Comparison of ENCODE assay signal across 1 cellular context in genomic region chr2:26345284-26345553, GRCh38.
TF ChIP-seq lines count a peak whose summit lies in the region.

No MANE protein-coding gene starts in this region.

TF ChIP-seq in HepG2, 621 proteins besides CTCF, POLR2A, EP300 and RAD21 (continues in another document):
- TF ChIP-seq ZMYM2 (CRISPR knock-in tag; IDR thresholded peaks at IDR 0.05) (0 out of 2 replicates have a peak, but pooled peaks have one; percentile 8), ZFP90 (CRISPR knock-in tag; IDR thresholded peaks at IDR 0.05; ENCODE audit: borderline replicate concordance) (no peak), ZNF761 (CRISPR knock-in tag; conservative IDR thresholded peaks at IDR 0.05) (no peak), MTA3 (CRISPR knock-in tag; IDR thresholded peaks at IDR 0.05) (no peak), ZNF354B (CRISPR knock-in tag; IDR thresholded peaks at IDR 0.05) (no peak; the same call in 1 of the 2 replicates), KDM5A (IDR thresholded peaks at IDR 0.05; ENCODE audit: borderline replicate concordance, low read length) (peak; percentile 57; the same call in 1 of the 2 replicates), ZBTB3 (CRISPR knock-in tag; IDR thresholded peaks at IDR 0.05; ENCODE audit: borderline replicate concordance, low read depth) (no peak; the same call in 1 of the 2 replicates), ZNF362 (CRISPR knock-in tag; IDR thresholded peaks at IDR 0.05; ENCODE audit: borderline replicate concordance) (no peak), ZSCAN9 (CRISPR knock-in tag; IDR thresholded peaks at IDR 0.05; ENCODE audit: borderline replicate concordance) (no peak), ZNF784 (CRISPR knock-in tag; IDR thresholded peaks at IDR 0.05; ENCODE audit: borderline replicate concordance) (no peak), REL (CRISPR knock-in tag; conservative IDR thresholded peaks at IDR 0.05) (peak; percentile 72; the same call in 1 of the 2 replicates), ZBTB49 (CRISPR knock-in tag; IDR thresholded peaks at IDR 0.05; ENCODE audit: borderline replicate concordance) (no peak), ZNF333 (CRISPR knock-in tag; IDR thresholded peaks at IDR 0.05; ENCODE audit: borderline replicate concordance) (no peak), FOSL2 (CRISPR knock-in tag; IDR thresholded peaks at IDR 0.05) (no peak), GZF1 (CRISPR knock-in tag; IDR thresholded peaks at IDR 0.05) (no peak), SMAD3 (CRISPR knock-in tag; IDR thresholded peaks at IDR 0.05) (no peak), ZNF615 (CRISPR knock-in tag; IDR thresholded peaks at IDR 0.05; ENCODE audit: borderline replicate concordance) (no peak), NFIC (IDR thresholded peaks at IDR 0.05; ENCODE audit: low read length) (0 out of 2 replicates have a peak, but pooled peaks have one; percentile 50), DMAP1 (CRISPR knock-in tag; IDR thresholded peaks at IDR 0.05) (no peak), ZNF598 (CRISPR knock-in tag; IDR thresholded peaks at IDR 0.05; ENCODE audit: borderline replicate concordance) (no peak), CHD4 (IDR thresholded peaks at IDR 0.05; ENCODE audit: borderline replicate concordance, low read length) (no peak), KDM3A (CRISPR knock-in tag; IDR thresholded peaks at IDR 0.05; ENCODE audit: low read depth) (no peak), ZNF709 (CRISPR knock-in tag; IDR thresholded peaks at IDR 0.05) (no peak), ZKSCAN5 (CRISPR knock-in tag; IDR thresholded peaks at IDR 0.05) (no peak), RFX5 (IDR thresholded peaks at IDR 0.05; ENCODE audit: low read depth, low read length) (no peak), CEBPB (IDR thresholded peaks at IDR 0.05; ENCODE audit: borderline replicate concordance, low read depth, low read length) (no peak), MXD1 (CRISPR knock-in tag; IDR thresholded peaks at IDR 0.05) (no peak; the same call in 1 of the 2 replicates), MLX (CRISPR knock-in tag; IDR thresholded peaks at IDR 0.05) (no peak), JUN (CRISPR knock-in tag; IDR thresholded peaks at IDR 0.05) (no peak), ZMAT3 (CRISPR knock-in tag; conservative IDR thresholded peaks at IDR 0.05) (0 out of 2 replicates have a peak, but pooled peaks have one; percentile 7), SALL2 (CRISPR knock-in tag; IDR thresholded peaks at IDR 0.05) (no peak), TRAFD1 (CRISPR knock-in tag; IDR thresholded peaks at IDR 0.05; ENCODE audit: borderline replicate concordance) (0 out of 2 replicates have a peak, but pooled peaks have one; percentile 39), ADNP (CRISPR knock-in tag; IDR thresholded peaks at IDR 0.05) (no peak), HOXA5 (CRISPR knock-in tag; IDR thresholded peaks at IDR 0.05) (no peak), ZNF430 (CRISPR knock-in tag; IDR thresholded peaks at IDR 0.05) (0 out of 2 replicates have a peak, but pooled peaks have one; percentile 12), ZNF124 (CRISPR knock-in tag; IDR thresholded peaks at IDR 0.05) (0 out of 2 replicates have a peak, but pooled peaks have one; percentile 14), MAFK (conservative IDR thresholded peaks at IDR 0.05 in 1 of 2, IDR thresholded peaks at IDR 0.05 in 1 of 2; ENCODE audit: low read length in 2 of 2) (no peak)
- TF ChIP-seq, protein P1, sequence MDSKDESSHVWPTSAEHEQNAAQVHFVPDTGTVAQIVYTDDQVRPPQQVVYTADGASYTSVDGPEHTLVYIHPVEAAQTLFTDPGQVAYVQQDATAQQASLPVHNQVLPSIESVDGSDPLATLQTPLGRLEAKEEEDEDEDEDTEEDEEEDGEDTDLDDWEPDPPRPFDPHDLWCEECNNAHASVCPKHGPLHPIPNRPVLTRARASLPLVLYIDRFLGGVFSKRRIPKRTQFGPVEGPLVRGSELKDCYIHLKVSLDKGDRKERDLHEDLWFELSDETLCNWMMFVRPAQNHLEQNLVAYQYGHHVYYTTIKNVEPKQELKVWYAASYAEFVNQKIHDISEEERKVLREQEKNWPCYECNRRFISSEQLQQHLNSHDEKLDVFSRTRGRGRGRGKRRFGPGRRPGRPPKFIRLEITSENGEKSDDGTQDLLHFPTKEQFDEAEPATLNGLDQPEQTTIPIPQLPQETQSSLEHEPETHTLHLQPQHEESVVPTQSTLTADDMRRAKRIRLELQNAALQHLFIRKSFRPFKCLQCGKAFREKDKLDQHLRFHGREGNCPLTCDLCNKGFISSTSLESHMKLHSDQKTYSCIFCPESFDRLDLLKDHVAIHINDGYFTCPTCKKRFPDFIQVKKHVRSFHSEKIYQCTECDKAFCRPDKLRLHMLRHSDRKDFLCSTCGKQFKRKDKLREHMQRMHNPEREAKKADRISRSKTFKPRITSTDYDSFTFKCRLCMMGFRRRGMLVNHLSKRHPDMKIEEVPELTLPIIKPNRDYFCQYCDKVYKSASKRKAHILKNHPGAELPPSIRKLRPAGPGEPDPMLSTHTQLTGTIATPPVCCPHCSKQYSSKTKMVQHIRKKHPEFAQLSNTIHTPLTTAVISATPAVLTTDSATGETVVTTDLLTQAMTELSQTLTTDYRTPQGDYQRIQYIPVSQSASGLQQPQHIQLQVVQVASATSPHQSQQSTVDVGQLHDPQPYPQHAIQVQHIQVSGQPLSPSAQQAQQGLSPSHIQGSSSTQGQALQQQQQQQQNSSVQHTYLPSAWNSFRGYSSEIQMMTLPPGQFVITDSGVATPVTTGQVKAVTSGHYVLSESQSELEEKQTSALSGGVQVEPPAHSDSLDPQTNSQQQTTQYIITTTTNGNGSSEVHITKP (CRISPR knock-in tag; IDR thresholded peaks at IDR 0.05; ENCODE audit: low read depth): no peak
- TF ChIP-seq, protein P2, sequence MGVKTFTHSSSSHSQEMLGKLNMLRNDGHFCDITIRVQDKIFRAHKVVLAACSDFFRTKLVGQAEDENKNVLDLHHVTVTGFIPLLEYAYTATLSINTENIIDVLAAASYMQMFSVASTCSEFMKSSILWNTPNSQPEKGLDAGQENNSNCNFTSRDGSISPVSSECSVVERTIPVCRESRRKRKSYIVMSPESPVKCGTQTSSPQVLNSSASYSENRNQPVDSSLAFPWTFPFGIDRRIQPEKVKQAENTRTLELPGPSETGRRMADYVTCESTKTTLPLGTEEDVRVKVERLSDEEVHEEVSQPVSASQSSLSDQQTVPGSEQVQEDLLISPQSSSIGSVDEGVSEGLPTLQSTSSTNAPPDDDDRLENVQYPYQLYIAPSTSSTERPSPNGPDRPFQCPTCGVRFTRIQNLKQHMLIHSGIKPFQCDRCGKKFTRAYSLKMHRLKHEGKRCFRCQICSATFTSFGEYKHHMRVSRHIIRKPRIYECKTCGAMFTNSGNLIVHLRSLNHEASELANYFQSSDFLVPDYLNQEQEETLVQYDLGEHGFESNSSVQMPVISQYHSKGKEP (CRISPR knock-in tag; IDR thresholded peaks at IDR 0.05): no peak
- TF ChIP-seq, protein P3, sequence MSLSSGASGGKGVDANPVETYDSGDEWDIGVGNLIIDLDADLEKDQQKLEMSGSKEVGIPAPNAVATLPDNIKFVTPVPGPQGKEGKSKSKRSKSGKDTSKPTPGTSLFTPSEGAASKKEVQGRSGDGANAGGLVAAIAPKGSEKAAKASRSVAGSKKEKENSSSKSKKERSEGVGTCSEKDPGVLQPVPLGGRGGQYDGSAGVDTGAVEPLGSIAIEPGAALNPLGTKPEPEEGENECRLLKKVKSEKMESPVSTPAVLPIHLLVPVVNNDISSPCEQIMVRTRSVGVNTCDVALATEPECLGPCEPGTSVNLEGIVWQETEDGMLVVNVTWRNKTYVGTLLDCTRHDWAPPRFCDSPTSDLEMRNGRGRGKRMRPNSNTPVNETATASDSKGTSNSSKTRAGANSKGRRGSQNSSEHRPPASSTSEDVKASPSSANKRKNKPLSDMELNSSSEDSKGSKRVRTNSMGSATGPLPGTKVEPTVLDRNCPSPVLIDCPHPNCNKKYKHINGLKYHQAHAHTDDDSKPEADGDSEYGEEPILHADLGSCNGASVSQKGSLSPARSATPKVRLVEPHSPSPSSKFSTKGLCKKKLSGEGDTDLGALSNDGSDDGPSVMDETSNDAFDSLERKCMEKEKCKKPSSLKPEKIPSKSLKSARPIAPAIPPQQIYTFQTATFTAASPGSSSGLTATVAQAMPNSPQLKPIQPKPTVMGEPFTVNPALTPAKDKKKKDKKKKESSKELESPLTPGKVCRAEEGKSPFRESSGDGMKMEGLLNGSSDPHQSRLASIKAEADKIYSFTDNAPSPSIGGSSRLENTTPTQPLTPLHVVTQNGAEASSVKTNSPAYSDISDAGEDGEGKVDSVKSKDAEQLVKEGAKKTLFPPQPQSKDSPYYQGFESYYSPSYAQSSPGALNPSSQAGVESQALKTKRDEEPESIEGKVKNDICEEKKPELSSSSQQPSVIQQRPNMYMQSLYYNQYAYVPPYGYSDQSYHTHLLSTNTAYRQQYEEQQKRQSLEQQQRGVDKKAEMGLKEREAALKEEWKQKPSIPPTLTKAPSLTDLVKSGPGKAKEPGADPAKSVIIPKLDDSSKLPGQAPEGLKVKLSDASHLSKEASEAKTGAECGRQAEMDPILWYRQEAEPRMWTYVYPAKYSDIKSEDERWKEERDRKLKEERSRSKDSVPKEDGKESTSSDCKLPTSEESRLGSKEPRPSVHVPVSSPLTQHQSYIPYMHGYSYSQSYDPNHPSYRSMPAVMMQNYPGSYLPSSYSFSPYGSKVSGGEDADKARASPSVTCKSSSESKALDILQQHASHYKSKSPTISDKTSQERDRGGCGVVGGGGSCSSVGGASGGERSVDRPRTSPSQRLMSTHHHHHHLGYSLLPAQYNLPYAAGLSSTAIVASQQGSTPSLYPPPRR (CRISPR knock-in tag; IDR thresholded peaks at IDR 0.05; ENCODE audit: borderline replicate concordance): no peak
- TF ChIP-seq, protein P4, sequence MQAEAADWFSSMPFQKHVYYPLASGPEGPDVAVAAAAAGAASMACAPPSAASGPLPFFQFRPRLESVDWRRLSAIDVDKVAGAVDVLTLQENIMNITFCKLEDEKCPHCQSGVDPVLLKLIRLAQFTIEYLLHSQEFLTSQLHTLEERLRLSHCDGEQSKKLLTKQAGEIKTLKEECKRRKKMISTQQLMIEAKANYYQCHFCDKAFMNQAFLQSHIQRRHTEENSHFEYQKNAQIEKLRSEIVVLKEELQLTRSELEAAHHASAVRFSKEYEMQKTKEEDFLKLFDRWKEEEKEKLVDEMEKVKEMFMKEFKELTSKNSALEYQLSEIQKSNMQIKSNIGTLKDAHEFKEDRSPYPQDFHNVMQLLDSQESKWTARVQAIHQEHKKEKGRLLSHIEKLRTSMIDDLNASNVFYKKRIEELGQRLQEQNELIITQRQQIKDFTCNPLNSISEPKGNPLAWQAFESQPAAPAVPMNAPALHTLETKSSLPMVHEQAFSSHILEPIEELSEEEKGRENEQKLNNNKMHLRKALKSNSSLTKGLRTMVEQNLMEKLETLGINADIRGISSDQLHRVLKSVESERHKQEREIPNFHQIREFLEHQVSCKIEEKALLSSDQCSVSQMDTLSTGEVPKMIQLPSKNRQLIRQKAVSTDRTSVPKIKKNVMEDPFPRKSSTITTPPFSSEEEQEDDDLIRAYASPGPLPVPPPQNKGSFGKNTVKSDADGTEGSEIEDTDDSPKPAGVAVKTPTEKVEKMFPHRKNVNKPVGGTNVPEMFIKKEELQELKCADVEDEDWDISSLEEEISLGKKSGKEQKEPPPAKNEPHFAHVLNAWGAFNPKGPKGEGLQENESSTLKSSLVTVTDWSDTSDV (CRISPR knock-in tag; IDR thresholded peaks at IDR 0.05): no peak
